ENCODE assay signal across 20 cellular contexts in the genomic region with DNA sequence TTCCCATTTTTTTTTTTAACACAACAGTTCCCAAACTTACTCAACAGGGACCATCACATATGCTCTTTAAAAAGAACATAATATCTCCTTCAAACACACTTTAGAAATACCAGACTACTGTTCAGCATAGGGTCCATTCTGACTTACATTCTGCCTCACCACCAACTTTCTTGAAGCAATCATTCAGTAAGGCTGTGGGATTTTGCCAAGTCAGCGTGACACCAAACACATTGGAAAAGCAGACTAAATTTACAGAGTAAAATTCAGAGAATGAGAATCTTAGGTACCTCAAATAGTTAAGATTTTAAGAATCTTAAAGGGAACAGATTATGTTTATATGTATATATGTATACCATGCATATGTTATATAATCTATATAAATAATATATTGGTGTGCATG.
"Had no signal": no experiment of that assay in that cellular context is flagged by ENCODE, and none has a peak within 500 bp of the region (broad histone marks: within the 10 kb centered on the region; RNA-seq: fewer than 3 reads in every experiment).

No MANE protein-coding gene starts in this region.

- H3K27ac ChIP-seq: HL-60, KMS-11, RWPE1 had no signal

- ATAC-seq: Panc1, PC-3 had no signal

- H3K4me2 ChIP-seq: KMS-11, SK-N-SH had no signal

- DNase-seq: MV-4-11, NCI-H1048, NCI-H1105, NCI-H1417, NCI-H1436 treated with DMSO at 0.1 percent for 48 hours, NCI-H1694, NCI-H187 treated with DMSO at 0.1 percent for 48 hours, NCI-H2029 treated with DMSO at 0.1 percent for 48 hours, NCI-H2107, NCI-H2227 treated with DMSO at 0.1 percent for 48 hours, NCI-H524, NCI-H774, PC-3, SHP77, SK-N-SH had no signal

- FAIRE-seq: HTR-8/SVneo had no signal

- H3K9me3 ChIP-seq: SK-N-SH had no signal

- H3K9ac ChIP-seq: KMS-11, SK-N-SH had no signal
